11 cellular contexts compared by ENCODE assay signal in genomic region chr1:17561252-17561558, GRCh38. TPM values are rescaled to one million over a fixed set of nuclear protein-coding genes. Genes with fewer than 3 reads are reported as not detected.
DNase-seq lines count a peak whose midpoint lies in the region; ATAC-seq and TF ChIP-seq lines count a peak whose summit lies in the region.
"Had no signal": no experiment of that assay in that cellular context is flagged by ENCODE, and none has a peak within 500 bp of the region (broad histone marks: within the 10 kb centered on the region; RNA-seq: fewer than 3 reads in every experiment).

No MANE protein-coding gene starts in this region.

- ATAC-seq in HCT116 (peak; percentile 16; the same call in 1 of the 2 replicates), right lobe of liver (no peak), HG02763 (IDR thresholded peaks at IDR 0.05; ENCODE audit: unreplicated experiment) (no peak)
- ATAC-seq in stimulated activated naive B cell treated with anti-CD40 and anti-IgM and Interleukin-4, amounts not matched to agents 10 μg/mL and 1 μg/mL and 100 μg/mL, for 72 hours (replicated peaks): no peak

- TF ChIP-seq POLR2A in HCT116 (IDR thresholded peaks at IDR 0.05; ENCODE audit: borderline replicate concordance, extremely low read depth, insufficient read depth, insufficient read length) (no peak), right lobe of liver (IDR thresholded peaks at IDR 0.05) (no peak), spleen (IDR thresholded peaks at IDR 0.05) (no peak)

- no peaks in the 10 kb centered on the region for H3K9me2 ChIP-seq in HCT116 (ENCODE audit: insufficient read depth)

- intact Hi-C loops in HCT116 (cut with micrococcal nuclease): no loop called here
- intact Hi-C loops in right lobe of liver (cut with DNase I): no loop called here
- intact Hi-C loops in spleen (cut with DNase I; ENCODE audit: low total_unique reads): no loop called here

- H3K79me2 ChIP-seq in HCT116 (ENCODE audit: insufficient read depth, low read length): peaks cover 15% of the 10 kb centered on the region; the same call in 1 of the 2 replicates

- peak overlapping the region; percentile 33 for H3K4me2 ChIP-seq in HCT116 (ENCODE audit: low read length)

- H3K9me3 Mint-ChIP-seq in stimulated activated naive B cell treated with anti-CD40 and anti-IgM and Interleukin-4, amounts not matched to agents 10 μg/mL and 1 μg/mL and 100 μg/mL, for 72 hours: no peaks in the 10 kb centered on the region
- H3K9me3 Mint-ChIP-seq: T-helper 1 cell treated with Interleukin-12 subunit alpha and Interleukin-12 subunit beta and Interleukin-4 antibody, amounts not matched to agents 30 μg/mL and 1 μg/mL, for 36 hours had no signal

- H3K27ac ChIP-seq in HCT116 (ENCODE audit: low read depth, low read length): peak overlapping the region; percentile 22; the same call in 1 of the 2 replicates
- H3K27ac ChIP-seq in cingulate gyrus (ENCODE audit: low read depth, low read length): peak overlapping the region; percentile 91
- H3K27ac ChIP-seq in right lobe of liver: peak overlapping the region; percentile 48 to 87 (median 79)
- H3K27ac ChIP-seq in spleen: peak overlapping the region in 5 of 8 donors; percentile 26 to 54 (median 51)

- H3K4me3 Mint-ChIP-seq in stimulated activated naive B cell treated with anti-CD40 and anti-IgM and Interleukin-4, amounts not matched to agents 10 μg/mL and 1 μg/mL and 100 μg/mL, for 72 hours: no peak overlapping the region
- H3K4me3 Mint-ChIP-seq: T-helper 1 cell treated with Interleukin-12 subunit alpha and Interleukin-12 subunit beta and Interleukin-4 antibody, amounts not matched to agents 30 μg/mL and 1 μg/mL, for 36 hours had no signal

- RAD21 ChIA-PET in HCT116 (lab: Charles Lee; ENCODE audit: low non-redundant PET in 1 of 2, low total read pairs in 2 of 2, uncharacterized antibody in 2 of 2, unreplicated experiment in 2 of 2): no interaction called here

- H3K27me3 ChIP-seq in HCT116 (ENCODE audit: insufficient read depth, low read length) (no peaks in the 10 kb centered on the region), right lobe of liver (no peaks in the 10 kb centered on the region), spleen (replicated peaks in 1 of 7) (no peaks in the 10 kb centered on the region)

- peaks cover 14 to 28% of the 10 kb centered on the region in 2 donors for H3K27me3 Mint-ChIP-seq in stimulated activated naive B cell treated with anti-CD40 and anti-IgM and Interleukin-4, amounts not matched to agents 10 μg/mL and 1 μg/mL and 100 μg/mL, for 72 hours

- CTCF ChIA-PET in HCT116 (lab: Charles Lee): interaction anchor here (0.7 to 1.7 kb wide), 2 partner anchors 8 to 13 kb away, joined by 3 to 6 read pairs; no protein-coding TSS in a partner anchor

- 50% methylated on average over 1 of the region's 9 CpGs for WGBS in right lobe of liver (ENCODE audit: insufficient coverage, low coverage, low lambda C conversion rate, missing lambda C conversion rate)
- 61 to 79% (median 70%) methylated on average over 9 of the region's 9 CpGs for WGBS in spleen, 5 donors

- peak overlapping the region; percentile 11; the same call in 1 of the 2 replicates for H3K9ac ChIP-seq in HCT116 (ENCODE audit: low read length)

- BruUV-seq in HCT116 (replicated peaks; lab: Mats Ljungman, UMichigan): no TSS peak

- no peak overlapping the region for H2AFZ ChIP-seq in HCT116 (ENCODE audit: low read depth, low read length, poor library complexity, severe bottlenecking)

- H3K9me3 ChIP-seq in HCT116 (ENCODE audit: control insufficient read depth in 1 of 2, insufficient read depth in 1 of 2, low read depth in 1 of 2, low read length in 2 of 2): no peaks in the 10 kb centered on the region
- H3K9me3 ChIP-seq in right lobe of liver: no peaks in the 10 kb centered on the region
- no peaks in the 10 kb centered on the region for H3K9me3 ChIP-seq in spleen

- H3K4me1 ChIP-seq in HCT116 (ENCODE audit: control insufficient read depth in 1 of 2, insufficient read depth in 2 of 2, low read length in 2 of 2) (peaks cover 23 to 40% of the 10 kb centered on the region in 2 experiments), right lobe of liver (peaks cover 0 to 63% (median 31%) of the 10 kb centered on the region in 4 donors), spleen (peaks cover 0 to 24% (median 6%) of the 10 kb centered on the region in 6 donors)

- no peaks in the 10 kb centered on the region for H3K36me3 ChIP-seq in HCT116 (ENCODE audit: control insufficient read depth in 1 of 2, insufficient read depth in 2 of 2, low read length in 2 of 2)
- no peaks in the 10 kb centered on the region for H3K36me3 ChIP-seq in right lobe of liver
- no peaks in the 10 kb centered on the region for H3K36me3 ChIP-seq in spleen

- no peaks in the 10 kb centered on the region for H3K4me1 Mint-ChIP-seq in stimulated activated naive B cell treated with anti-CD40 and anti-IgM and Interleukin-4, amounts not matched to agents 10 μg/mL and 1 μg/mL and 100 μg/mL, for 72 hours

- TF ChIP-seq RAD21 in HCT116 (IDR thresholded peaks at IDR 0.05; ENCODE audit: low read depth): no peak

- H3K27ac Mint-ChIP-seq in stimulated activated naive B cell treated with anti-CD40 and anti-IgM and Interleukin-4, amounts not matched to agents 10 μg/mL and 1 μg/mL and 100 μg/mL, for 72 hours: no peak overlapping the region
- H3K27ac Mint-ChIP-seq: T-helper 1 cell treated with Interleukin-12 subunit alpha and Interleukin-12 subunit beta and Interleukin-4 antibody, amounts not matched to agents 30 μg/mL and 1 μg/mL, for 36 hours had no signal

- H4K20me1 ChIP-seq in HCT116 (ENCODE audit: insufficient read depth): no peaks in the 10 kb centered on the region

- DNase-seq in HCT116 (ENCODE audit: low read depth, low spot score): no peak
- DNase-seq in right lobe of liver: no peak
- no peak for DNase-seq in spleen
- DNase-seq in NCI-H2107 (lab: John Stamatoyannopoulos, UW): no peak
- no peak for DNase-seq in NCI-H226
- DNase-seq in stimulated activated naive B cell treated with anti-CD40 and anti-IgM and Interleukin-4, amounts not matched to agents 10 μg/mL and 1 μg/mL and 100 μg/mL, for 72 hours: no peak
- DNase-seq: hippocampal formation, NCI-H524 treated with DMSO at 0.1 percent for 48 hours had no signal

- no peak for TF ChIP-seq CTCF in HCT116 (IDR thresholded peaks at IDR 0.05 in 2 of 3, conservative IDR thresholded peaks at IDR 0.05 in 1 of 3; ENCODE audit: borderline replicate concordance in 1 of 3, insufficient read depth in 1 of 3, low read depth in 2 of 3, low read length in 2 of 3)
- no peak for TF ChIP-seq CTCF in right lobe of liver (IDR thresholded peaks at IDR 0.05)
- no peak for TF ChIP-seq CTCF in spleen (IDR thresholded peaks at IDR 0.05 in 8 of 11, conservative IDR thresholded peaks at IDR 0.05 in 3 of 11)

- H3K4me3 ChIP-seq in HCT116 (replicated peaks in 1 of 2; ENCODE audit: low read depth in 1 of 2, low read length in 2 of 2) (no peak overlapping the region), right lobe of liver (no peak overlapping the region), spleen (no peak overlapping the region)

- H3K36me3 Mint-ChIP-seq in stimulated activated naive B cell treated with anti-CD40 and anti-IgM and Interleukin-4, amounts not matched to agents 10 μg/mL and 1 μg/mL and 100 μg/mL, for 72 hours: no peaks in the 10 kb centered on the region

- POLR2A ChIA-PET in HCT116 (lab: Charles Lee): no interaction called here

TF ChIP-seq in HCT116, 20 proteins besides CTCF, POLR2A, EP300 and RAD21 (continues in another document):
- TF ChIP-seq, protein P1, sequence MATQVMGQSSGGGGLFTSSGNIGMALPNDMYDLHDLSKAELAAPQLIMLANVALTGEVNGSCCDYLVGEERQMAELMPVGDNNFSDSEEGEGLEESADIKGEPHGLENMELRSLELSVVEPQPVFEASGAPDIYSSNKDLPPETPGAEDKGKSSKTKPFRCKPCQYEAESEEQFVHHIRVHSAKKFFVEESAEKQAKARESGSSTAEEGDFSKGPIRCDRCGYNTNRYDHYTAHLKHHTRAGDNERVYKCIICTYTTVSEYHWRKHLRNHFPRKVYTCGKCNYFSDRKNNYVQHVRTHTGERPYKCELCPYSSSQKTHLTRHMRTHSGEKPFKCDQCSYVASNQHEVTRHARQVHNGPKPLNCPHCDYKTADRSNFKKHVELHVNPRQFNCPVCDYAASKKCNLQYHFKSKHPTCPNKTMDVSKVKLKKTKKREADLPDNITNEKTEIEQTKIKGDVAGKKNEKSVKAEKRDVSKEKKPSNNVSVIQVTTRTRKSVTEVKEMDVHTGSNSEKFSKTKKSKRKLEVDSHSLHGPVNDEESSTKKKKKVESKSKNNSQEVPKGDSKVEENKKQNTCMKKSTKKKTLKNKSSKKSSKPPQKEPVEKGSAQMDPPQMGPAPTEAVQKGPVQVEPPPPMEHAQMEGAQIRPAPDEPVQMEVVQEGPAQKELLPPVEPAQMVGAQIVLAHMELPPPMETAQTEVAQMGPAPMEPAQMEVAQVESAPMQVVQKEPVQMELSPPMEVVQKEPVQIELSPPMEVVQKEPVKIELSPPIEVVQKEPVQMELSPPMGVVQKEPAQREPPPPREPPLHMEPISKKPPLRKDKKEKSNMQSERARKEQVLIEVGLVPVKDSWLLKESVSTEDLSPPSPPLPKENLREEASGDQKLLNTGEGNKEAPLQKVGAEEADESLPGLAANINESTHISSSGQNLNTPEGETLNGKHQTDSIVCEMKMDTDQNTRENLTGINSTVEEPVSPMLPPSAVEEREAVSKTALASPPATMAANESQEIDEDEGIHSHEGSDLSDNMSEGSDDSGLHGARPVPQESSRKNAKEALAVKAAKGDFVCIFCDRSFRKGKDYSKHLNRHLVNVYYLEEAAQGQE (IDR thresholded peaks at IDR 0.05; ENCODE audit: low read depth): no peak
- TF ChIP-seq CBX3 (IDR thresholded peaks at IDR 0.05; ENCODE audit: low read depth) (no peak), TCF7L2 (IDR thresholded peaks at IDR 0.05; ENCODE audit: borderline replicate concordance, extremely low read depth, insufficient read depth, insufficient read length) (no peak), POLR2AphosphoS5 (IDR thresholded peaks at IDR 0.05; ENCODE audit: low read depth, low read length) (no peak), SIN3A (IDR thresholded peaks at IDR 0.05; ENCODE audit: low read depth) (no peak), FOSL1 (IDR thresholded peaks at IDR 0.05; ENCODE audit: low read depth) (no peak), EZH2phosphoT487 (IDR thresholded peaks at IDR 0.05; ENCODE audit: borderline replicate concordance) (no peak), SRF (IDR thresholded peaks at IDR 0.05; ENCODE audit: low read depth) (no peak), ZFX (IDR thresholded peaks at IDR 0.05) (no peak)
- TF ChIP-seq, protein P2, sequence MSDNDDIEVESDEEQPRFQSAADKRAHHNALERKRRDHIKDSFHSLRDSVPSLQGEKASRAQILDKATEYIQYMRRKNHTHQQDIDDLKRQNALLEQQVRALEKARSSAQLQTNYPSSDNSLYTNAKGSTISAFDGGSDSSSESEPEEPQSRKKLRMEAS (IDR thresholded peaks at IDR 0.05): no peak

RNA-seq across cellular contexts. Expression of gene ARHGEF10L, which starts 21.7 kb away (rescaled TPM):
- total RNA-seq in HCT116 (2021; ENCODE audit: unreplicated experiment) (14.7 TPM), right lobe of liver (100 to 1,000 TPM in 2 of 6 experiments, 10 to 100 TPM in 4; 59.7 to 124 (median 87.4) TPM), spleen (10 to 100 TPM; 12.4 to 40.9 (median 23.6) TPM)
- polyA plus RNA-seq in HCT116 (2012): 16.1 and 20.4 TPM in 2 replicates
- polyA plus RNA-seq in spleen: 10 to 100 TPM in 2 of 3 donors, 1 to 10 TPM in 1; 10.0 to 24.2 (median 12.5) TPM

Comparison
In these comparisons a context has a peak if more than half of its experiments do, and no peak if none do; other contexts are left out.
1. H3K27ac ChIP-seq: peak in every context shown above with its lines; median percentile 91 in cingulate gyrus; 79 in right lobe of liver; 51 in spleen; 22 in HCT116.